In the genomic region with DNA sequence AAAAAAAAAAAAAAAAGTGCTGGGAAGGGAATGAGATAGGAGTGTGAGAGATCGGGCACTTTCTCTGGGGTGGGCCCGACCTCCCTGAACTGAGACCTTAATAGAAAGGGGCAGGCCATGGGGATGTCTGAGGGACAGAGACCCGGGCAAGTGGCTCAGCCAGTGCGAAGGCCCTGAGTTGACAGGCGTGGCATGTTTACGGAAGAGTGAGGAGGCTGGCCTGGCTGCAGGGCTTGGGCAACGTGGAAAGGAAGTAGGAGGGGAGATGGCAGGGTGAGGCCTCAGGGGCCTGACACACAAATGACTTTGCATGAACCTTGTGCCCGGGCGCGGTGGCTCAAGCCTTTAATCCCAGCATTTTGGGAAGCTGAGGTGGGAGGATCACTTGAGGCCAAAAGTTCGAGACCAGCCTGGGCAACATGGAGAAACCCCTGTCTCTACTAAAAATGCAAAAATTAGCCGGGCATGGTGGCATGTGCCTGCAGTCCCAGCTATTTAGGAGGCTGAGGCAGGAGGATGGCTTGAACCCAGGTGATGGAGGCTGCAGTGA, we compare ENCODE assay signal across 12 cellular contexts. TPM values are rescaled to one million over a fixed set of nuclear protein-coding genes. Genes with fewer than 3 reads are reported as not detected.
DNase-seq lines count a peak whose midpoint lies in the region; ATAC-seq and TF ChIP-seq lines count a peak whose summit lies in the region.
"Had no signal": no experiment of that assay in that cellular context is flagged by ENCODE, and none has a peak within 500 bp of the region (broad histone marks: within the 10 kb centered on the region; RNA-seq: fewer than 3 reads in every experiment).

No MANE protein-coding gene starts in this region.

- H3K36me3 ChIP-seq in heart left ventricle (peaks cover 0 to 9% (median 0%) of the 10 kb centered on the region in 9 donors), sigmoid colon (no peaks in the 10 kb centered on the region), vagina (no peaks in the 10 kb centered on the region)
- H3K36me3 ChIP-seq: prostate gland had no signal

- DNase-seq in HPDE6-E6E7 (ENCODE audit: extremely low spot score) = peak; percentile 66
- peak; percentile 71 for DNase-seq in SKM-1 (lab: John Stamatoyannopoulos, UW; ENCODE audit: unreplicated experiment)
- DNase-seq in heart left ventricle = peak; percentile 42 to 78 (median 71)
- peak; percentile 78 for DNase-seq in sigmoid colon
- no peak for DNase-seq in KG1 (lab: John Stamatoyannopoulos, UW)
- DNase-seq in vagina (ENCODE audit: extremely low spot score in 2 of 2) = no peak
- no peak for DNase-seq in NCI-H1417 (lab: John Stamatoyannopoulos, UW)
- DNase-seq: activated CD4-positive, alpha-beta T cell treated with anti-CD3 and anti-CD28 coated beads for 1 hour; NCI-H446; stimulated activated CD8-positive, alpha-beta memory T cell treated with anti-CD3 and anti-CD28 coated beads, Interleukin-4, amount 100 ng/mL, for 48 hours had no signal

- no peak for TF ChIP-seq CTCF in heart left ventricle (IDR thresholded peaks at IDR 0.05)
- no peak for TF ChIP-seq CTCF in sigmoid colon (IDR thresholded peaks at IDR 0.05)
- TF ChIP-seq CTCF in vagina (IDR thresholded peaks at IDR 0.05) = no peak

- peak in 3 of 4 donors; percentile 56 to 88 (median 74) for ATAC-seq in heart left ventricle
- ATAC-seq in HG03378 (IDR thresholded peaks at IDR 0.05; ENCODE audit: unreplicated experiment) = no peak

- intact Hi-C loops in heart left ventricle (cut with DNase I) (loop anchor here in 9 of 10 donors (5.0 to 10.0 kb wide), 8 partner anchors 58 to 310 kb away; no protein-coding TSS in a partner anchor), sigmoid colon (cut with DNase I) (no loop called here), vagina (cut with DNase I) (no loop called here)

- TF ChIP-seq EP300 in sigmoid colon (IDR thresholded peaks at IDR 0.05) = no peak

- 64 to 74% (median 70%) methylated on average over 12 of the region's 12 CpGs for WGBS in heart left ventricle, 4 donors
- 12 to 42% methylated on average over 12 of the region's 12 CpGs for WGBS in sigmoid colon, 2 donors

- no peaks in the 10 kb centered on the region for H3K9me3 ChIP-seq in heart left ventricle
- no peaks in the 10 kb centered on the region for H3K9me3 ChIP-seq in sigmoid colon
- H3K9me3 ChIP-seq in vagina = no peaks in the 10 kb centered on the region
- H3K9me3 ChIP-seq: prostate gland had no signal

- peaks cover 0 to 13% (median 6%) of the 10 kb centered on the region in 12 donors for H3K4me1 ChIP-seq in heart left ventricle
- H3K4me1 ChIP-seq in sigmoid colon = peaks cover 0 to 10% (median 6%) of the 10 kb centered on the region in 4 donors
- H3K4me1 ChIP-seq in vagina = peaks cover 7% of the 10 kb centered on the region
- H3K4me1 ChIP-seq: prostate gland had no signal

- H3K27me3 ChIP-seq in heart left ventricle (no peaks in the 10 kb centered on the region), sigmoid colon (peaks cover 0 to 7% (median 0%) of the 10 kb centered on the region in 3 donors), vagina (no peaks in the 10 kb centered on the region)

- no peak for TF ChIP-seq POLR2A in heart left ventricle (IDR thresholded peaks at IDR 0.05)
- no peak for TF ChIP-seq POLR2A in sigmoid colon (IDR thresholded peaks at IDR 0.05)
- no peak for TF ChIP-seq POLR2A in vagina (IDR thresholded peaks at IDR 0.05)

- peak overlapping the region in 1 of 12 donors; percentile 42 for H3K27ac ChIP-seq in heart left ventricle
- H3K27ac ChIP-seq in sigmoid colon = no peak overlapping the region
- H3K27ac ChIP-seq in vagina = no peak overlapping the region
- H3K27ac ChIP-seq: prostate gland had no signal

- H3K4me3 ChIP-seq in heart left ventricle (no peak overlapping the region), sigmoid colon (no peak overlapping the region), vagina (no peak overlapping the region)
- H3K4me3 ChIP-seq: prostate gland had no signal

RNA-seq across cellular contexts. Expression of gene FCHO1, which starts 13.9 kb away (rescaled TPM):
- total RNA-seq in heart left ventricle (1 to 10 TPM in 4 of 9 donors, under 1 TPM in 5; 0.29 to 3.3 (median 0.77) TPM), sigmoid colon (1 to 10 TPM; 1.8 to 5.8 (median 4.4) TPM), vagina (12.3 TPM)
- polyA plus RNA-seq in heart left ventricle (under 1 TPM; 0.34 to 0.49 TPM), sigmoid colon (10 to 100 TPM in 1 of 3 donors, 1 to 10 TPM in 2; 1.2 to 14.4 (median 2.5) TPM)

RNA-seq across cellular contexts. Expression of gene B3GNT3, which starts 29.8 kb away (rescaled TPM):
- total RNA-seq in heart left ventricle = not detected
- not detected for polyA plus RNA-seq in heart left ventricle
- under 1 TPM in 1 of 4 donors, not detected in 3; 0.55 TPM for total RNA-seq in sigmoid colon
- polyA plus RNA-seq in sigmoid colon = 10 to 100 TPM; 20.4 to 72.3 (median 35.4) TPM
- 1.5 TPM for total RNA-seq in vagina

RNA-seq across cellular contexts. Expression of gene MAP1S, which starts 45.9 kb away (rescaled TPM):
- total RNA-seq in heart left ventricle = 10 to 100 TPM; 19.5 to 47.9 (median 24.1) TPM
- 10 to 100 TPM; 17.1 to 20.0 TPM for polyA plus RNA-seq in heart left ventricle
- total RNA-seq in sigmoid colon = 10 to 100 TPM; 13.3 to 35.8 (median 16.6) TPM
- 10 to 100 TPM; 13.8 to 20.6 (median 15.7) TPM for polyA plus RNA-seq in sigmoid colon
- 30.2 TPM for total RNA-seq in vagina

RNA-seq across cellular contexts. Expression of gene INSL3, which starts 56.2 kb away (rescaled TPM):
- under 1 TPM in 1 of 9 donors, not detected in 8; 0.56 TPM for total RNA-seq in heart left ventricle
- not detected for polyA plus RNA-seq in heart left ventricle
- total RNA-seq in sigmoid colon = not detected
- polyA plus RNA-seq in sigmoid colon = under 1 TPM in 1 of 3 donors, not detected in 2; 0.85 TPM
- total RNA-seq in vagina = not detected

Comparison
In these comparisons a context has a peak if more than half of its experiments do, and no peak if none do; other contexts are left out.
1. DNase-seq: peak in HPDE6-E6E7 (single experiment), SKM-1 (single experiment), heart left ventricle (5 of 5) and sigmoid colon (single experiment); none in KG1 (single experiment), vagina (0 of 2) and NCI-H1417 (0 of 3).
2. intact Hi-C loops: an anchor here in heart left ventricle (5.0 to 10.0 kb wide); none called in sigmoid colon and vagina.